17 cellular contexts compared by ENCODE assay signal in the genomic region with DNA sequence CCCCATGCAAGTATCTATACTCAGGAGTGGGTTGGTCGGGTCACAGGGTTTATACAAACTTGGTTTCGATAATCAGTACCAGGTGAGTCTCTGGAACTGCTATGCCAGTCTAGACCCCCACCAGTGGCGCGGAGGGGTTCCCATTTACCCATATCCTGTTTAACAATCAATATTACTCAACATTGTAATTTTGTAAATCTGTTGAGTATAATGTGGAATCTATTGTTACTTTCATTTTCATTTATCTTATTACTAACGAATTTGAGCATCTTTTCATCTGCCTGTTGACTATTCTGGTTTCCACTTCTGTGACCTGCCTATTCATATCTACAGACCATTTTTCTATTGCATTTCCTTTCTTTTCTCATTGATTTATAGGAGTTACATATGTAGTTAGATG.
A peak's percentile ranks its signal among the peaks of the same experiment; 100 is the strongest.
DNase-seq lines count a peak whose midpoint lies in the region; ATAC-seq and TF ChIP-seq lines count a peak whose summit lies in the region.
"Had no signal": no experiment of that assay in that cellular context is flagged by ENCODE, and none has a peak within 500 bp of the region (broad histone marks: within the 10 kb centered on the region; RNA-seq: fewer than 3 reads in every experiment).

No MANE protein-coding gene starts in this region.

- H3K36me3 Mint-ChIP-seq in activated CD4-positive, alpha-beta memory T cell treated with anti-CD3 and anti-CD28 coated beads, Interleukin-2, amount 10 ng/mL, durations not matched to agents 7 days and 5 days (ENCODE audit: low read depth) = no peaks in the 10 kb centered on the region
- H3K36me3 Mint-ChIP-seq in activated naive CD8-positive, alpha-beta T cell treated with anti-CD3 and anti-CD28 coated beads, Interleukin-2, amount 50 U/mL, for 24 hours (ENCODE audit: low read depth) = no peaks in the 10 kb centered on the region

- peak; percentile 41 for ATAC-seq in activated naive CD8-positive, alpha-beta T cell treated with anti-CD3 and anti-CD28 coated beads, Interleukin-2, amount 50 U/mL, for 24 hours
- ATAC-seq in GM18505 (IDR thresholded peaks at IDR 0.05; ENCODE audit: unreplicated experiment) (no peak), GM21367 (IDR thresholded peaks at IDR 0.05; ENCODE audit: unreplicated experiment) (no peak)
- ATAC-seq: psoas muscle had no signal

- TF ChIP-seq CTCF in GM20000 (IDR thresholded peaks at IDR 0.05; ENCODE audit: extremely low read depth, missing control alignments) = no peak

- peak overlapping the region; percentile 90 for H3K27ac Mint-ChIP-seq in activated CD4-positive, alpha-beta memory T cell treated with anti-CD3 and anti-CD28 coated beads, Interleukin-2, amount 10 ng/mL, durations not matched to agents 7 days and 5 days
- peak overlapping the region; percentile 84 for H3K27ac Mint-ChIP-seq in activated naive CD8-positive, alpha-beta T cell treated with anti-CD3 and anti-CD28 coated beads, Interleukin-2, amount 50 U/mL, for 24 hours
- H3K27ac Mint-ChIP-seq: nephron progenitor cell had no signal

- H3K4me3 Mint-ChIP-seq in activated CD4-positive, alpha-beta memory T cell treated with anti-CD3 and anti-CD28 coated beads, Interleukin-2, amount 10 ng/mL, durations not matched to agents 7 days and 5 days = peak overlapping the region; percentile 58
- peak overlapping the region; percentile 63 for H3K4me3 Mint-ChIP-seq in activated naive CD8-positive, alpha-beta T cell treated with anti-CD3 and anti-CD28 coated beads, Interleukin-2, amount 50 U/mL, for 24 hours
- H3K4me3 Mint-ChIP-seq: nephron progenitor cell had no signal

- POLR2A ChIA-PET in activated CD4-positive, alpha-beta memory T cell treated with anti-CD3 and anti-CD28 coated beads, Interleukin-2, amount 10 ng/mL, durations not matched to agents 7 days and 5 days (lab: Charles Lee) = interaction anchor here (0.6 to 6.8 kb wide), 4 partner anchors 13 to 48 kb away, joined by 3 to 173 read pairs (median 9); a partner anchor contains a TSS

- H3K4me1 Mint-ChIP-seq in activated CD4-positive, alpha-beta memory T cell treated with anti-CD3 and anti-CD28 coated beads, Interleukin-2, amount 10 ng/mL, durations not matched to agents 7 days and 5 days = peaks cover 64% of the 10 kb centered on the region
- H3K4me1 Mint-ChIP-seq in activated naive CD8-positive, alpha-beta T cell treated with anti-CD3 and anti-CD28 coated beads, Interleukin-2, amount 50 U/mL, for 24 hours = peaks cover 72% of the 10 kb centered on the region

- DNase-seq in activated CD8-positive, alpha-beta memory T cell treated with anti-CD3 and anti-CD28 coated beads for 24 hours = peak; percentile 73
- DNase-seq in activated CD8-positive, alpha-beta memory T cell treated with anti-CD3 and anti-CD28 coated beads, Interleukin-2, amount 50 U/mL, for 4 hours = no peak
- peak; percentile 58 for DNase-seq in activated CD4-positive, alpha-beta memory T cell treated with anti-CD3 and anti-CD28 coated beads, Interleukin-2, amount 10 ng/mL, durations not matched to agents 7 days and 5 days
- peak; percentile 36 for DNase-seq in activated naive CD8-positive, alpha-beta T cell treated with anti-CD3 and anti-CD28 coated beads, Interleukin-2, amount 50 U/mL, for 24 hours
- DNase-seq in stimulated activated naive CD4-positive, alpha-beta T cell treated with Interleukin-2 at 50 U/mL for 16 hours (lab: John Stamatoyannopoulos, UW) = peak; percentile 61
- DNase-seq in GM20000 (ENCODE audit: low spot score) = no peak
- DNase-seq: dermis blood vessel endothelial cell, esophagus squamous epithelium, GM23248, NCI-H187 treated with DMSO at 0.1 percent for 48 hours, NCI-H524, nephron progenitor cell, PC-9, psoas muscle, SK-N-SH had no signal

- CTCF ChIA-PET in activated CD4-positive, alpha-beta memory T cell treated with anti-CD3 and anti-CD28 coated beads, Interleukin-2, amount 10 ng/mL, durations not matched to agents 7 days and 5 days (lab: Charles Lee) = interaction anchor here (1.2 to 1.6 kb wide), 3 partner anchors 12 to 47 kb away, joined by 3 to 5 read pairs (median 4); no protein-coding TSS in a partner anchor

- no peaks in the 10 kb centered on the region for H3K27me3 Mint-ChIP-seq in activated CD4-positive, alpha-beta memory T cell treated with anti-CD3 and anti-CD28 coated beads, Interleukin-2, amount 10 ng/mL, durations not matched to agents 7 days and 5 days
- H3K27me3 Mint-ChIP-seq in activated naive CD8-positive, alpha-beta T cell treated with anti-CD3 and anti-CD28 coated beads, Interleukin-2, amount 50 U/mL, for 24 hours = no peaks in the 10 kb centered on the region

- no peak for TF ChIP-seq POLR2A in GM18505 (IDR thresholded peaks at IDR 0.05; ENCODE audit: borderline replicate concordance, extremely low read depth, insufficient read depth, insufficient read length)

- H3K9me3 Mint-ChIP-seq in activated CD4-positive, alpha-beta memory T cell treated with anti-CD3 and anti-CD28 coated beads, Interleukin-2, amount 10 ng/mL, durations not matched to agents 7 days and 5 days = no peaks in the 10 kb centered on the region
- H3K9me3 Mint-ChIP-seq in activated naive CD8-positive, alpha-beta T cell treated with anti-CD3 and anti-CD28 coated beads, Interleukin-2, amount 50 U/mL, for 24 hours = no peaks in the 10 kb centered on the region
- H3K9me3 Mint-ChIP-seq: nephron progenitor cell had no signal

Comparison
In these comparisons a context has a peak if more than half of its experiments do, and no peak if none do; other contexts are left out.
1. DNase-seq: peak in activated CD8-positive, alpha-beta memory T cell treated with anti-CD3 and anti-CD28 coated beads for 24 hours (single experiment), activated CD4-positive, alpha-beta memory T cell treated with anti-CD3 and anti-CD28 coated beads, Interleukin-2, amount 10 ng/mL, durations not matched to agents 7 days and 5 days (single experiment), activated naive CD8-positive, alpha-beta T cell treated with anti-CD3 and anti-CD28 coated beads, Interleukin-2, amount 50 U/mL, for 24 hours (single experiment) and stimulated activated naive CD4-positive, alpha-beta T cell treated with Interleukin-2 at 50 U/mL for 16 hours (single experiment); none in activated CD8-positive, alpha-beta memory T cell treated with anti-CD3 and anti-CD28 coated beads, Interleukin-2, amount 50 U/mL, for 4 hours (single experiment) and GM20000 (single experiment).